Comparison of ENCODE assay signal across 15 cellular contexts in the genomic region with DNA sequence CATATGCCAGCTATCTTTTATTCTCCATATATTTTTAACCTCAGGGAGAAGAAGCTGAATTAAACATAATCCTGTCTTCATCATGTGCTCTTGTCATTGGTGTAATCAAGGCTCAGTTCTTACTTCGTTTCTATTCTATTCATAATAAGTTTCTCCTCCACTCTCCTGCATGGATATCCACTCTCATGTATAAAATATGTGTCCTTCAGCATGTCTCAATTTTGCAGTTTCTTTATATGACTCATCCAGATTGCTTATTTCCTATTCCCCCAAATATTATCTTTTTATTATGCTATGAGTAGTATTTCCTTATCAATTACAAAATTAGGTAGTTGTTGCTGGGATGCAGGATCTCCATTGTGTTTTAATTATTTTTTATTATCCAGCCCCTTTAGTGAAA.
DNase-seq lines count a peak whose midpoint lies in the region; TF ChIP-seq lines count a peak whose summit lies in the region.
"Had no signal": no experiment of that assay in that cellular context is flagged by ENCODE, and none has a peak within 500 bp of the region (broad histone marks: within the 10 kb centered on the region; RNA-seq: fewer than 3 reads in every experiment).

No MANE protein-coding gene starts in this region.

- no peaks in the 10 kb centered on the region for H3K27me3 Mint-ChIP-seq in type B pancreatic cell
- peaks cover 4% of the 10 kb centered on the region for H3K27me3 Mint-ChIP-seq in Caco-2 (ENCODE audit: insufficient read depth, unreplicated experiment)
- H3K27me3 Mint-ChIP-seq: CD4-positive, alpha-beta T cell had no signal

- H3K4me1 Mint-ChIP-seq in type B pancreatic cell (ENCODE audit: unreplicated experiment) (no peaks in the 10 kb centered on the region), Caco-2 (ENCODE audit: low read depth, unreplicated experiment) (no peaks in the 10 kb centered on the region)

- H3K9me3 ChIP-seq in adipocyte (ENCODE audit: control insufficient read depth, low read length) (no peaks in the 10 kb centered on the region), Caco-2 (no peaks in the 10 kb centered on the region)
- H3K9me3 ChIP-seq: HAP-1 had no signal

- H3K9me3 Mint-ChIP-seq in type B pancreatic cell: no peaks in the 10 kb centered on the region
- no peaks in the 10 kb centered on the region for H3K9me3 Mint-ChIP-seq in Caco-2 (ENCODE audit: unreplicated experiment)
- H3K9me3 Mint-ChIP-seq: CD4-positive, alpha-beta T cell had no signal

- H3K27ac Mint-ChIP-seq in type B pancreatic cell: no peak overlapping the region
- no peak overlapping the region for H3K27ac Mint-ChIP-seq in Caco-2 (ENCODE audit: unreplicated experiment)
- H3K27ac Mint-ChIP-seq: CD4-positive, alpha-beta T cell had no signal

- intact Hi-C loops in Caco-2 (cut with micrococcal nuclease; ENCODE audit: unreplicated experiment): no loop called here

- H3K36me3 ChIP-seq in adipocyte (ENCODE audit: control insufficient read depth, insufficient read depth, low read length, severe bottlenecking) (no peaks in the 10 kb centered on the region), Caco-2 (ENCODE audit: control insufficient read depth, insufficient read depth, low read length) (no peaks in the 10 kb centered on the region)
- H3K36me3 ChIP-seq: HAP-1 had no signal

- DNase-seq in HT1080 (ENCODE audit: low read depth): peak; percentile 3
- DNase-seq in adipocyte (ENCODE audit: low read depth): peak; percentile 30
- DNase-seq in epithelial cell of esophagus (ENCODE audit: low read depth): peak; percentile 44
- DNase-seq in stromal cell of bone marrow (ENCODE audit: low read depth): peak; percentile 1
- DNase-seq in DMS153 treated with DMSO at 0.1 percent for 48 hours (lab: John Stamatoyannopoulos, UW; ENCODE audit: unreplicated experiment): no peak
- DNase-seq in type B pancreatic cell (ENCODE audit: extremely low spot score, unreplicated experiment): no peak
- DNase-seq in Caco-2: no peak
- DNase-seq: ACHN; C1 segment of cervical spinal cord; CD4-positive, alpha-beta T cell; DND-41; GDM1; IMR-90; KBM-7 had no signal

- no peaks in the 10 kb centered on the region for H3K27me3 ChIP-seq in adipocyte (replicated peaks; ENCODE audit: control insufficient read depth, insufficient read depth, low read length)
- no peaks in the 10 kb centered on the region for H3K27me3 ChIP-seq in Caco-2 (replicated peaks; ENCODE audit: control insufficient read depth, insufficient read depth, low read length)

- H3K4me3 Mint-ChIP-seq in type B pancreatic cell (no peak overlapping the region), Caco-2 (ENCODE audit: unreplicated experiment) (no peak overlapping the region)
- H3K4me3 Mint-ChIP-seq: CD4-positive, alpha-beta T cell had no signal

- POLR2A ChIA-PET in Caco-2 (lab: Charles Lee): no interaction called here

- H3K9ac ChIP-seq in adipocyte (ENCODE audit: low read length): no peak overlapping the region

- BruUV-seq in Caco-2 (replicated peaks; lab: Mats Ljungman, UMichigan): no TSS peak

- H3K4me3 ChIP-seq in adipocyte (ENCODE audit: low read length): no peak overlapping the region
- no peak overlapping the region for H3K4me3 ChIP-seq in epithelial cell of esophagus (ENCODE audit: low read length)
- no peak overlapping the region for H3K4me3 ChIP-seq in Caco-2 (ENCODE audit: low read depth, low read length)
- H3K4me3 ChIP-seq: HAP-1 had no signal

- CTCF ChIA-PET in Caco-2 (lab: Charles Lee): no interaction called here

- no peaks in the 10 kb centered on the region for H3K36me3 Mint-ChIP-seq in type B pancreatic cell
- H3K36me3 Mint-ChIP-seq in Caco-2 (ENCODE audit: insufficient read depth, unreplicated experiment): no peaks in the 10 kb centered on the region

- no peaks in the 10 kb centered on the region for H3K4me1 ChIP-seq in adipocyte (ENCODE audit: control insufficient read depth, insufficient read depth, low read length)
- H3K4me1 ChIP-seq in Caco-2: no peaks in the 10 kb centered on the region

- TF ChIP-seq CTCF in epithelial cell of esophagus (IDR thresholded peaks at IDR 0.05; ENCODE audit: insufficient read depth, low read depth, low read length, missing control alignments): no peak
- no peak for TF ChIP-seq CTCF in type B pancreatic cell (conservative IDR thresholded peaks at IDR 0.05)
- TF ChIP-seq CTCF in Caco-2 (IDR thresholded peaks at IDR 0.05; ENCODE audit: insufficient read depth in 1 of 2, low read depth in 1 of 2, low read length in 1 of 2, severe bottlenecking in 1 of 2, unreplicated experiment in 1 of 2): no peak

Comparison
In these comparisons a context has a peak if more than half of its experiments do, and no peak if none do; other contexts are left out.
1. DNase-seq: peak in HT1080 (single experiment), adipocyte (single experiment), epithelial cell of esophagus (single experiment) and stromal cell of bone marrow (single experiment); none in DMS153 treated with DMSO at 0.1 percent for 48 hours (single experiment), type B pancreatic cell (single experiment) and Caco-2 (0 of 2).